In the genomic region with DNA sequence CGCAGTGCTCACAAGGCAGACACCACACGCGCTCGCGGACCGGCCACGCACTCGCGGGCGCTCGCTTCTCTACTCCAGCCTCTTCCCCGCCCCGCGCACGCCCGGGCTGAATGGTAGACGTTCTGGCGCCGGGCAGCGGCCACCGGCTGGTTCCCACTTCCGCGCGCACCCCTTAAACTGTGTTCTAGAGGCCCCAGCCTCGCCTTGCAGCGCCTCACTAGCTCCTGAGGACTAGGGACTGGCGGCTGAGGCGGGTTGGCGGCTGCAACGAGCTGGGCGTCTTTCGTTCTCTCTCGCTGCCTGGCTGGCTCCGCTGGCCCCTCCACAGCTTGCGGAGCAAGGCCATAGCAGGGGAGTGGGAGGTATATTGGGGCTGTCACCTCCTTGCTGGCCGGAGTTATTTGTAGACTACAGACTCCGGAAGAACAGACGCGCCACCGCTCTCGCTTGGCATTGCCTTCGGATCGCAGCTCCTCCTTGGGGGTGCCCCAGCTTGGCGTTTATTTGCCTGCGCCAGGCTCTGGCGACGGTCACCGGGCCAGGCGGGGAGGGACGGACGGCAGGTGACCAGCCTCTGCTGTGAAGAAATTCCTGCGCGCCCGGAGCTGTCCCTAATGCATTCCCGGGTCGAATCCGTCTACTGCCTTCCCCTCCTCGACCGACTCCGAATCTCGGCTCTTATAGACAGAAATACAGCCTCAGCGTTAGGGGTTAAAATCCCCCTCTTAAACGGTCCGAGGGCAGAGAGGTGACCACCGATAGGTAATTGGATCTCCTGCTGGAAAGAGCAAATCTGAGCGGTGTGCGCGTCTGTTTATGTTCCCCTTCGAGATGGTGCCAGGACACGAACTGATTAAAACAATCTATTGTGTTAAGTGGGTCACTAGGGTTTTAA, we compare ENCODE assay signal across 8 cellular contexts. TPM values are rescaled to one million over a fixed set of nuclear protein-coding genes. Genes with fewer than 3 reads are reported as not detected.
DNase-seq lines count a peak whose midpoint lies in the region; ATAC-seq and TF ChIP-seq lines count a peak whose summit lies in the region.

No MANE protein-coding gene starts in this region.

- ATAC-seq in GM18909 (IDR thresholded peaks at IDR 0.05; ENCODE audit: poor library complexity, unreplicated experiment) (no peak), GM21786 (IDR thresholded peaks at IDR 0.05; ENCODE audit: unreplicated experiment) (no peak), GM18517 (IDR thresholded peaks at IDR 0.05; ENCODE audit: unreplicated experiment) (no peak)

- no peak for TF ChIP-seq CTCF in parathyroid adenoma (IDR thresholded peaks at IDR 0.05)

- no peaks in the 10 kb centered on the region for H3K79me2 ChIP-seq in parathyroid adenoma

- H3K27ac ChIP-seq in SJSA1 (peak overlapping the region; percentile 21), parathyroid adenoma (no peak overlapping the region)

- H3K4me1 ChIP-seq in SJSA1 (replicated peaks) (peaks cover 26% of the 10 kb centered on the region), parathyroid adenoma (no peaks in the 10 kb centered on the region)

- H2AFZ ChIP-seq in parathyroid adenoma: no peak overlapping the region

- peaks cover 3% of the 10 kb centered on the region; the same call in 1 of the 2 replicates for H3K9me3 ChIP-seq in SJSA1 (replicated peaks)
- no peaks in the 10 kb centered on the region for H3K9me3 ChIP-seq in parathyroid adenoma (ENCODE audit: control insufficient read depth, low read length)

- peaks cover 29% of the 10 kb centered on the region for H3K27me3 ChIP-seq in SJSA1 (replicated peaks)
- peaks cover 8% of the 10 kb centered on the region for H3K27me3 ChIP-seq in parathyroid adenoma (ENCODE audit: control insufficient read depth, insufficient read depth, low read length)

- H3K4me2 ChIP-seq in parathyroid adenoma (ENCODE audit: low read length): peak overlapping the region; percentile 61

- H3K36me3 ChIP-seq in SJSA1 (no peaks in the 10 kb centered on the region; the same call in 1 of the 2 replicates), parathyroid adenoma (ENCODE audit: control insufficient read depth, insufficient read depth, low read length) (no peaks in the 10 kb centered on the region)

- DNase-seq in EH (ENCODE audit: low read depth): peak; percentile 42
- DNase-seq in SJSA1 (ENCODE audit: low read depth in 1 of 2, low spot score in 2 of 2): peak; percentile 47 to 48
- DNase-seq in fibroblast of peridontal ligament (ENCODE audit: extremely low read depth): peak; percentile 24
- no peak for DNase-seq in NK-92 (lab: John Stamatoyannopoulos, UW; ENCODE audit: unreplicated experiment)

- peak overlapping the region; percentile 48 for H3K4me3 ChIP-seq in SJSA1
- no peak overlapping the region for H3K4me3 ChIP-seq in parathyroid adenoma (ENCODE audit: low read depth, low read length)

- H3K9ac ChIP-seq in parathyroid adenoma: no peak overlapping the region

RNA-seq across cellular contexts. Expression of a gene that starts 1.3 kb away (rescaled TPM):
- total RNA-seq in SJSA1 (2014; rRNA removed; shearing (Covaris generic)): 8.7 and 12.8 TPM in 2 replicates
